In the genomic region with DNA sequence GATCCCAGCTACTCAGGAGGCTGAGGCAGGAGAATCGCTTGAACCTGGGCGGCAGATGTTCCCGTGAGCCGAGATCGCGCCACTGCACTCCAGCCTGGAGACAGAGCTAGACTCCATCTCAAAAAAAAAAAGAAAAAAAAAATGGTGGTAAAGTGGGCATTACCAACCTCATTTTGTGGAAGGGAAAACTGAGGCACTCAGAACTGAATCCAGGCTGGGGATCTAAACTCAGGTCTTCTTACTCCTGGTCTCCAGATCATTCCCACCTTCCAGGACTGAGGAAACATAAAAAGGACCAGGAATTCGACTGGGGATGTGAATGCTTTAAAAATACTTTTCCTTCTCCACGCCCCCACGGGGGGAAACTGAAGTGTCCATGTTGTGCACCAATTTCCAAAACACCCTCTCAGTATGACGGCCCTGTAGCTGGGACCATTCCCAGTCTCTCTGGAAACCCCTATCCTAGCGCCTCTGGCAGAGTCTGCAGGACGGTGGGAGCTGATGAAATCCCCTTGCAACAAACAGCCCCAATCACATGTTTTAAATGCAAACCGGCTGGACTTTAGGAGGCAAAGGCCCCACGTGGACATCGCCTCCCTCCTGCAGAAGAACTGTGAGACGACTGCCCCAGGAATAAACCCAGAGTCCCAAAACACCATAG, we compare ENCODE assay signal across 8 cellular contexts. TPM values are rescaled to one million over a fixed set of nuclear protein-coding genes. Genes with fewer than 3 reads are reported as not detected.
DNase-seq lines count a peak whose midpoint lies in the region; ATAC-seq and TF ChIP-seq lines count a peak whose summit lies in the region.

No MANE protein-coding gene starts in this region.

- in situ Hi-C loops in G401 (cut with HindIII; ENCODE audit: low sequenced_read_pairs), result no loop called here

- no peaks in the 10 kb centered on the region for H3K27me3 Mint-ChIP-seq in CD4-positive, alpha-beta T cell
- no peaks in the 10 kb centered on the region for H3K27me3 Mint-ChIP-seq in natural killer cell (ENCODE audit: low read depth in 2 of 2)

- WGBS in HUES64, result 65% methylated on average over 15 of the region's 16 CpGs

- DNase-seq in CD4-positive, alpha-beta T cell, result no peak
- DNase-seq in caudate nucleus (lab: John Stamatoyannopoulos, UW) (no peak), natural killer cell (no peak), hippocampal formation (lab: John Stamatoyannopoulos, UW) (no peak), G401 (ENCODE audit: low spot score) (no peak), OCI-M2 (lab: John Stamatoyannopoulos, UW; ENCODE audit: unreplicated experiment) (no peak), NCI-H2029 treated with DMSO at 0.1 percent for 48 hours (lab: John Stamatoyannopoulos, UW) (no peak)

- peak overlapping the region; percentile 98 for H3K27ac Mint-ChIP-seq in CD4-positive, alpha-beta T cell
- H3K27ac Mint-ChIP-seq in natural killer cell, result peak overlapping the region; percentile 94 to 95

- no peaks in the 10 kb centered on the region for H3K9me3 Mint-ChIP-seq in CD4-positive, alpha-beta T cell
- no peaks in the 10 kb centered on the region for H3K9me3 Mint-ChIP-seq in natural killer cell

- peak overlapping the region; percentile 97 for H3K4me3 Mint-ChIP-seq in CD4-positive, alpha-beta T cell
- peak overlapping the region; percentile 98 for H3K4me3 Mint-ChIP-seq in natural killer cell

- H3K9ac ChIP-seq in HUES64 (ENCODE audit: low read depth, low read length), result 0 out of 2 replicates have a peak overlapping the region, but pooled peaks have one; percentile 60

- CTCF ChIA-PET in CD4-positive, alpha-beta T cell (lab: Charles Lee), result interaction anchor here (1.2 to 6.5 kb wide), 6 partner anchors 9 to 257 kb away, joined by 3 to 56 read pairs (median 5); a partner anchor contains a TSS

- H3K36me3 Mint-ChIP-seq in CD4-positive, alpha-beta T cell (ENCODE audit: low read depth), result peaks cover 26% of the 10 kb centered on the region
- H3K36me3 Mint-ChIP-seq in natural killer cell, result no peaks in the 10 kb centered on the region

- H3K36me3 ChIP-seq in HUES64 (ENCODE audit: insufficient read depth, low read length), result no peaks in the 10 kb centered on the region

- ATAC-seq in CD4-positive, alpha-beta T cell (ENCODE audit: poor library complexity), result no peak
- no peak for ATAC-seq in natural killer cell

- H3K27ac ChIP-seq in CD4-positive, alpha-beta T cell (ENCODE audit: low read depth, low read length), result peak overlapping the region; percentile 94
- peak overlapping the region; percentile 47; the same call in 1 of the 2 replicates for H3K27ac ChIP-seq in HUES64 (ENCODE audit: low read depth, low read length)
- H3K27ac ChIP-seq in caudate nucleus (ENCODE audit: low read depth, low read length), result peak overlapping the region; percentile 46

- intact Hi-C loops in CD4-positive, alpha-beta T cell (cut with DNase I, micrococcal nuclease), result loop anchor here (1.0 to 10.0 kb wide), 6 partner anchors 8 to 1122 kb away; a partner anchor contains a TSS
- intact Hi-C loops in natural killer cell (cut with micrococcal nuclease), result loop anchor here (5.0 kb wide), 1 partner anchor 34 kb away; no protein-coding TSS in a partner anchor

- no peaks in the 10 kb centered on the region for H3K9me3 ChIP-seq in CD4-positive, alpha-beta T cell (ENCODE audit: control insufficient read depth, low read length)
- H3K9me3 ChIP-seq in HUES64 (ENCODE audit: insufficient read depth, low read depth, low read length), result no peaks in the 10 kb centered on the region

- H3K27me3 ChIP-seq in CD4-positive, alpha-beta T cell (ENCODE audit: control insufficient read depth, insufficient read depth, low read length), result no peaks in the 10 kb centered on the region
- H3K27me3 ChIP-seq in HUES64 (ENCODE audit: insufficient read depth, low read length), result no peaks in the 10 kb centered on the region

- peaks cover 57% of the 10 kb centered on the region for H3K4me1 Mint-ChIP-seq in CD4-positive, alpha-beta T cell (ENCODE audit: low read depth)
- H3K4me1 Mint-ChIP-seq in natural killer cell, result peaks cover 15 to 46% of the 10 kb centered on the region in 2 donors

- H3K4me1 ChIP-seq in HUES64 (ENCODE audit: insufficient read depth, low read length), result peaks cover 9% of the 10 kb centered on the region; the same call in 1 of the 2 replicates

- no peak overlapping the region for H3K4me3 ChIP-seq in HUES64 (ENCODE audit: low read length)

- POLR2A ChIA-PET in CD4-positive, alpha-beta T cell (lab: Charles Lee), result interaction anchor here (1.2 to 6.9 kb wide), 4 partner anchors 11 to 35 kb away, joined by 3 to 135 read pairs (median 24); a partner anchor contains a TSS

- TF ChIP-seq CTCF in CD4-positive, alpha-beta T cell (IDR thresholded peaks at IDR 0.05), result no peak
- TF ChIP-seq CTCF in natural killer cell (IDR thresholded peaks at IDR 0.05), result no peak

RNA-seq across cellular contexts. Expression of a gene that starts 8.9 kb away (rescaled TPM):
- total RNA-seq in CD4-positive, alpha-beta T cell, result 100 to 1,000 TPM; 247 to 258 TPM
- polyA plus RNA-seq in HUES64 (2013, experiment 1 of 2), result 17.8 TPM
- 18.9 TPM for polyA plus RNA-seq in HUES64 (2013, experiment 2 of 2)
- 100 to 1,000 TPM; 577 to 743 (median 676) TPM for total RNA-seq in natural killer cell
- 3.1 and 5.1 TPM in 2 replicates for total RNA-seq in G401 (2014; rRNA removed; shearing (Covaris generic))

Comparison
In these comparisons a context has a peak if more than half of its experiments do, and no peak if none do; other contexts are left out.
1. RNA of a gene that starts 8.9 kb away (total RNA-seq): 577 to 743 TPM in natural killer cell and 247 to 258 TPM in CD4-positive, alpha-beta T cell; 3.1 to 5.1 TPM in G401; every median in the first group is over 10 times any median in the second.
2. Peak in every context shown above with its lines, with median percentiles within 50 percentile points of each other: H3K27ac ChIP-seq.